Comparison of ENCODE assay signal across 15 cellular contexts in genomic region chr20:40233401-40233800, GRCh38.
"Had no signal": no experiment of that assay in that cellular context is flagged by ENCODE, and none has a peak within 500 bp of the region (broad histone marks: within the 10 kb centered on the region; RNA-seq: fewer than 3 reads in every experiment).

No MANE protein-coding gene starts in this region.

- H3K4me3 ChIP-seq: gastroesophageal sphincter, right atrium auricular region, thoracic aorta had no signal

- ATAC-seq: activated CD4-positive, alpha-beta T cell treated with anti-CD3 and anti-CD28 coated beads for 36 hours; gastroesophageal sphincter; T-helper 17 cell had no signal

- DNase-seq: activated CD4-positive, alpha-beta memory T cell treated with anti-CD3 and anti-CD28 coated beads, Interleukin-2, amount 10 ng/mL, durations not matched to agents 7 days and 5 days; activated CD4-positive, alpha-beta T cell treated with anti-CD3 and anti-CD28 coated beads for 36 hours; activated naive CD4-positive, alpha-beta T cell treated with anti-CD3 and anti-CD28 coated beads, Interleukin-2, amount 10 ng/mL, durations not matched to agents 7 days and 5 days; activated T-cell treated with anti-CD3 and anti-CD28 coated beads, Interleukin-2, amount 50 U/mL, for 24 hours; dermis blood vessel endothelial cell; islet precursor cell; nucleus accumbens; small intestine; stimulated activated CD4-positive, alpha-beta T cell treated with anti-CD3 and anti-CD28 coated beads, Interleukin-4, amount 100 ng/mL, for 4 hours; stimulated activated CD8-positive, alpha-beta memory T cell treated with anti-CD3 and anti-CD28 coated beads, Interleukin-4, amount 100 ng/mL, for 48 hours; T-helper 17 cell had no signal

- H3K36me3 ChIP-seq: gastroesophageal sphincter, right atrium auricular region, thoracic aorta had no signal

- H3K27me3 ChIP-seq: right atrium auricular region had no signal

- H3K27ac ChIP-seq: epithelial cell of prostate, gastroesophageal sphincter, right atrium auricular region, thoracic aorta had no signal

- H3K9me3 ChIP-seq: gastroesophageal sphincter, right atrium auricular region, thoracic aorta had no signal

- H3K4me1 ChIP-seq: gastroesophageal sphincter, right atrium auricular region had no signal
